ENCODE assay signal across 20 cellular contexts in the genomic region with DNA sequence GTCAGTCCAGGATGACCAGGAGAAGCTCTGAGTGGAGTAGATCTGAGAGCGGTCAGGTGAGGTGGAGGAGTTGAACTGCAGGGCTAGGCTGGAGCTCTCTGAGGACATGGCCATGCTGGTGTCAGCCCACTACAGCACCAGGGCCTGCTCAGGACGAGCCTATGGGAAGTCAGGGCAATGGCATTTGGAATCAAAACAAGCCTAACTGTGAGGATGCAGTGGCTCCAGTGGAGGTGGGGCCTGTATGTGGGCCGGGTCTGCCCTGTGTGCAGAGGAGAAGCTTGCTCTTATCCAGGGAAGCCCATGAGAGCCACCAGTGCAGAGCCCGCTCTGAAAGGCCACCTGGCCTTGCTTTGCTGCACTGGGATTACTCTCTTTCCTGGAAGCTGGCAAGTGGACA. TPM values are rescaled to one million over a fixed set of nuclear protein-coding genes. Genes with fewer than 3 reads are reported as not detected.
DNase-seq lines count a peak whose midpoint lies in the region; ATAC-seq, FAIRE-seq and TF ChIP-seq lines count a peak whose summit lies in the region.
"Had no signal": no experiment of that assay in that cellular context is flagged by ENCODE, and none has a peak within 500 bp of the region (broad histone marks: within the 10 kb centered on the region; RNA-seq: fewer than 3 reads in every experiment).

No MANE protein-coding gene starts in this region.

- H3K4me1 ChIP-seq in astrocyte (ENCODE audit: insufficient read depth, low read length), result no peaks in the 10 kb centered on the region

- no peaks in the 10 kb centered on the region for H3K79me2 ChIP-seq in astrocyte (ENCODE audit: insufficient read depth, low read length)

- ATAC-seq in GM21737 (IDR thresholded peaks at IDR 0.05; ENCODE audit: unreplicated experiment) (no peak), HG03175 (IDR thresholded peaks at IDR 0.05; ENCODE audit: unreplicated experiment) (no peak)
- ATAC-seq: SK-N-SH treated with all-trans-retinoic acid at 6 μM for 48 hours had no signal

- no peak overlapping the region for H3K9ac ChIP-seq in astrocyte (ENCODE audit: low read length)

- DNase-seq in ELF-1 (ENCODE audit: low read depth, low spot score) (peak; percentile 65), astrocyte (ENCODE audit: low read depth) (no peak), islet precursor cell (peak; percentile 76), posterior vena cava (ENCODE audit: low spot score) (peak; percentile 35), progenitor cell of endocrine pancreas (ENCODE audit: low spot score, unreplicated experiment) (no peak)
- DNase-seq: ACHN, COR-L47, GF-D8, NCI-H1417 treated with DMSO at 0.1 percent for 48 hours, NCI-H1930, NCI-H446 treated with DMSO at 0.1 percent for 48 hours, NCI-H748 treated with DMSO at 0.1 percent for 48 hours, OCI-M1, SHP77 treated with DMSO at 0.1 percent for 48 hours had no signal

- H3K36me3 ChIP-seq in astrocyte (ENCODE audit: insufficient read depth, low read length), result no peaks in the 10 kb centered on the region
- H3K36me3 ChIP-seq: HAP-1 had no signal

- H3K9me3 ChIP-seq in astrocyte (ENCODE audit: insufficient read depth, low read depth, low read length), result no peaks in the 10 kb centered on the region
- H3K9me3 ChIP-seq: HAP-1 had no signal

- H3K4me1 Mint-ChIP-seq in astrocyte (ENCODE audit: low read depth, unreplicated experiment) (no peaks in the 10 kb centered on the region), progenitor cell of endocrine pancreas (ENCODE audit: low read depth) (no peaks in the 10 kb centered on the region)

- peaks cover 7% of the 10 kb centered on the region for H3K27me3 ChIP-seq in astrocyte (ENCODE audit: insufficient read depth, low read length)

- no peaks in the 10 kb centered on the region for H4K20me1 ChIP-seq in astrocyte (ENCODE audit: insufficient read depth, low read length)

- peaks cover 2% of the 10 kb centered on the region for H3K9me3 Mint-ChIP-seq in astrocyte (ENCODE audit: unreplicated experiment)
- H3K9me3 Mint-ChIP-seq in progenitor cell of endocrine pancreas (ENCODE audit: low read depth), result no peaks in the 10 kb centered on the region

- no peak overlapping the region for H3K4me2 ChIP-seq in astrocyte (ENCODE audit: low read length)

- H3K36me3 Mint-ChIP-seq in astrocyte (ENCODE audit: low read depth, unreplicated experiment), result no peaks in the 10 kb centered on the region
- no peaks in the 10 kb centered on the region for H3K36me3 Mint-ChIP-seq in progenitor cell of endocrine pancreas (ENCODE audit: insufficient read depth)

- H3K27ac Mint-ChIP-seq in astrocyte (ENCODE audit: unreplicated experiment), result no peak overlapping the region
- H3K27ac Mint-ChIP-seq in progenitor cell of endocrine pancreas, result no peak overlapping the region

- no peak overlapping the region for H3K27ac ChIP-seq in astrocyte (ENCODE audit: low read depth, low read length)

- no peak overlapping the region for H3K4me3 ChIP-seq in astrocyte (ENCODE audit: insufficient read depth, low read depth, low read length)
- H3K4me3 ChIP-seq: HAP-1 had no signal

- H3K4me3 Mint-ChIP-seq in astrocyte (ENCODE audit: unreplicated experiment) (no peak overlapping the region), progenitor cell of endocrine pancreas (ENCODE audit: low read depth) (no peak overlapping the region)

- H3K27me3 Mint-ChIP-seq in astrocyte (ENCODE audit: low read depth, unreplicated experiment), result peaks cover 39% of the 10 kb centered on the region
- H3K27me3 Mint-ChIP-seq in progenitor cell of endocrine pancreas, result peaks cover 43% of the 10 kb centered on the region

- no peak for FAIRE-seq in astrocyte (lab: Jason Lieb, UNC)
- FAIRE-seq: GM12891 had no signal

- H2AFZ ChIP-seq in astrocyte (ENCODE audit: low read depth, low read length), result peak overlapping the region; percentile 17

- TF ChIP-seq CTCF in astrocyte (IDR thresholded peaks at IDR 0.05; ENCODE audit: insufficient read depth, low read depth, low read length) (no peak), progenitor cell of endocrine pancreas (IDR thresholded peaks at IDR 0.05; ENCODE audit: unreplicated experiment) (no peak)

- intact Hi-C loops in posterior vena cava (cut with DNase I), result no loop called here

RNA-seq across cellular contexts. Expression of gene CXCL14, which starts 11.1 kb away (rescaled TPM):
- total RNA-seq in astrocyte (0.53 and 1.0 TPM in 2 replicates), posterior vena cava (10 to 100 TPM; 52.6 to 87.3 TPM), progenitor cell of endocrine pancreas (6.1 and 10.1 TPM in 2 replicates)
- total RNA-seq: RPMI7951 had no signal

RNA-seq across cellular contexts. Expression of gene NEUROG1, which starts 31.9 kb away (rescaled TPM):
- total RNA-seq in astrocyte (not detected in 2 replicates), posterior vena cava (not detected), progenitor cell of endocrine pancreas (not detected in 2 replicates)
- total RNA-seq: RPMI7951 had no signal

Comparison
In these comparisons a context has a peak if more than half of its experiments do, and no peak if none do; other contexts are left out.
1. DNase-seq: peak in ELF-1 (single experiment), islet precursor cell (single experiment) and posterior vena cava (single experiment); none in astrocyte (single experiment) and progenitor cell of endocrine pancreas (single experiment).